ENCODE assay signal across 16 cellular contexts in the genomic region with DNA sequence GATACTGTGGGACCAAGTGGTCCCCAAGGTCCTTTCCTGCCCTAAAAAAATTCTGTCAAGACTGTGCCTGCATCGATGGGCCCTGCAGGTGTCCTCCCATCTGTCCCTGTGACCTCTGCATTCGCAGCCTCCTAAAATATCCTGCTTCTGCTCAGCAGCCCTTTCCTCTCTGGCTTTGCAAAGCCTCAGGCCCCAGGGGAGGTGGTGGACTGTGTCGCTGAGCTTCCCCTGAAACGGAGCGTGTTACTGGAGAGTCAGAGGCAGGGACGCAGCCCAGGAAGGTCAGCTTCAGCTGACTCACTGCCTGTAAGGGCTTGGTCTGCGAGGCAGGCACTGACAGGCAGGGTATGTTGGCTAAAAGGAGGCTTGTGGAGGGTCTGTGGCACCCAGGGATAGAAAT.
DNase-seq lines count a peak whose midpoint lies in the region; ATAC-seq, FAIRE-seq and TF ChIP-seq lines count a peak whose summit lies in the region.
"Had no signal": no experiment of that assay in that cellular context is flagged by ENCODE, and none has a peak within 500 bp of the region (broad histone marks: within the 10 kb centered on the region; RNA-seq: fewer than 3 reads in every experiment).

No MANE protein-coding gene starts in this region.

- no peak overlapping the region for H3K9ac ChIP-seq in GM12878 (ENCODE audit: control insufficient read depth, insufficient read depth, low read length)

- no peaks in the 10 kb centered on the region for H3K9me3 Mint-ChIP-seq in activated CD4-positive, alpha-beta memory T cell treated with anti-CD3 and anti-CD28 coated beads, Interleukin-2, amount 10 ng/mL, durations not matched to agents 7 days and 5 days
- H3K9me3 Mint-ChIP-seq: stimulated activated naive CD8-positive, alpha-beta T cell treated with anti-CD3 and anti-CD28 coated beads, Interleukin-15, amount 100 ng/mL, for 72 hours had no signal

- H2AFZ ChIP-seq in GM12878 (ENCODE audit: control insufficient read depth, low read depth, low read length), result no peak overlapping the region

- H3K9me3 ChIP-seq in HEK293 (ENCODE audit: control insufficient read depth, insufficient read depth, low read depth, low read length) (no peaks in the 10 kb centered on the region), GM12878 (replicated peaks; ENCODE audit: control insufficient read depth, insufficient read depth, low read length) (no peaks in the 10 kb centered on the region)

- no peak for FAIRE-seq in GM12878 (lab: Jason Lieb, UNC)
- FAIRE-seq: islet of Langerhans had no signal

- intact Hi-C loops in GM12878 (cut with micrococcal nuclease; ENCODE audit: unreplicated experiment) (no loop called here), left colon (cut with DNase I, micrococcal nuclease) (no loop called here)

- no peak for TF ChIP-seq RAD21 in GM12878 (IDR thresholded peaks at IDR 0.05; ENCODE audit: insufficient read depth, low read depth, low read length)

- no peaks in the 10 kb centered on the region for H3K36me3 Mint-ChIP-seq in activated CD4-positive, alpha-beta memory T cell treated with anti-CD3 and anti-CD28 coated beads, Interleukin-2, amount 10 ng/mL, durations not matched to agents 7 days and 5 days (ENCODE audit: low read depth)
- H3K36me3 Mint-ChIP-seq: CD14-positive monocyte had no signal

- no peak overlapping the region for H3K4me3 ChIP-seq in HEK293 (ENCODE audit: low read depth, low read length)
- no peak overlapping the region for H3K4me3 ChIP-seq in GM12878

- H3K36me3 ChIP-seq in HEK293 (ENCODE audit: control insufficient read depth in 2 of 2, insufficient read depth in 1 of 2, low read length in 2 of 2) (no peaks in the 10 kb centered on the region), GM12878 (ENCODE audit: control insufficient read depth in 2 of 2, insufficient read depth in 2 of 2, low read length in 1 of 2) (no peaks in the 10 kb centered on the region)

- no peak for TF ChIP-seq EP300 in GM12878 (IDR thresholded peaks at IDR 0.05; ENCODE audit: borderline replicate concordance in 1 of 2, control insufficient read depth in 1 of 2, low read depth in 2 of 2, low read length in 2 of 2)

- POLR2A ChIA-PET in HEK293 (lab: Yijun Ruan, JAX), result no interaction called here
- POLR2A ChIA-PET in GM12878 (lab: Charles Lee), result interaction anchor here (0.6 to 1.4 kb wide), 4 partner anchors 12 to 466 kb away, joined by 3 to 5 read pairs (median 4); no protein-coding TSS in a partner anchor
- POLR2A ChIA-PET in activated CD4-positive, alpha-beta memory T cell treated with anti-CD3 and anti-CD28 coated beads, Interleukin-2, amount 10 ng/mL, durations not matched to agents 7 days and 5 days (lab: Charles Lee), result no interaction called here

- H3K79me2 ChIP-seq in GM12878 (ENCODE audit: control insufficient read depth, insufficient read depth, low read length), result no peaks in the 10 kb centered on the region

- CTCF ChIA-PET in HEK293 (lab: Yijun Ruan, JAX) (interaction anchor here (0.8 to 1.5 kb wide), 4 partner anchors 10 to 309 kb away, joined by 3 read pairs; no protein-coding TSS in a partner anchor), GM12878 (lab: Yijun Ruan, JAX) (interaction anchor here (0.6 to 3.9 kb wide), 9 partner anchors 10 to 962 kb away, joined by 3 to 19 read pairs (median 3); no protein-coding TSS in a partner anchor)
- CTCF ChIA-PET in activated CD4-positive, alpha-beta memory T cell treated with anti-CD3 and anti-CD28 coated beads, Interleukin-2, amount 10 ng/mL, durations not matched to agents 7 days and 5 days (lab: Charles Lee), result no interaction called here

- H3K4me1 Mint-ChIP-seq in activated CD4-positive, alpha-beta memory T cell treated with anti-CD3 and anti-CD28 coated beads, Interleukin-2, amount 10 ng/mL, durations not matched to agents 7 days and 5 days, result peaks cover 2% of the 10 kb centered on the region

- no peak overlapping the region for H3K4me2 ChIP-seq in GM12878 (ENCODE audit: control insufficient read depth, insufficient read depth)

- no peak overlapping the region for H3K27ac ChIP-seq in HEK293 (ENCODE audit: extremely low read depth, low read depth, low read length)
- no peak overlapping the region for H3K27ac ChIP-seq in GM12878 (ENCODE audit: control insufficient read depth, insufficient read depth)

- BruUV-seq in GM12878 (replicated peaks; lab: Mats Ljungman, UMichigan), result no TSS peak

- H3K27ac Mint-ChIP-seq in activated CD4-positive, alpha-beta memory T cell treated with anti-CD3 and anti-CD28 coated beads, Interleukin-2, amount 10 ng/mL, durations not matched to agents 7 days and 5 days, result no peak overlapping the region
- H3K27ac Mint-ChIP-seq: CD14-positive monocyte had no signal

- H4K20me1 ChIP-seq in GM12878 (ENCODE audit: control insufficient read depth, insufficient read depth), result no peaks in the 10 kb centered on the region

- in situ Hi-C loops in GM12878 (cut with MboI), result no loop called here

- no peak overlapping the region for H3K4me3 Mint-ChIP-seq in activated CD4-positive, alpha-beta memory T cell treated with anti-CD3 and anti-CD28 coated beads, Interleukin-2, amount 10 ng/mL, durations not matched to agents 7 days and 5 days
- H3K4me3 Mint-ChIP-seq: CD14-positive monocyte; stimulated activated naive CD8-positive, alpha-beta T cell treated with anti-CD3 and anti-CD28 coated beads, Interleukin-15, amount 100 ng/mL, for 72 hours had no signal

- RAD21 ChIA-PET in GM12878 (lab: Charles Lee; ENCODE audit: unreplicated experiment), result interaction anchor here (1.2 to 2.2 kb wide), 4 partner anchors 10 to 108 kb away, joined by 4 to 14 read pairs (median 8); no protein-coding TSS in a partner anchor

- TF ChIP-seq CTCF in HEK293 (tag by site-specific recombination; IDR thresholded peaks at IDR 0.05) (no peak), GM12878 (IDR thresholded peaks at IDR 0.05 in 2 of 3, conservative IDR thresholded peaks at IDR 0.05 in 1 of 3; ENCODE audit: control insufficient read depth in 2 of 3, extremely low read depth in 1 of 3, insufficient read depth in 1 of 3, low read depth in 3 of 3, low read length in 3 of 3) (no peak), omental fat pad (IDR thresholded peaks at IDR 0.05) (no peak)

- 14% methylated on average over 7 of the region's 7 CpGs for WGBS in GM12878 (ENCODE audit: insufficient coverage, insufficient replicate concordance, low lambda C conversion rate, missing lambda C conversion rate)

- TF ChIP-seq POLR2A in GM12878 (IDR thresholded peaks at IDR 0.05; ENCODE audit: low read depth, low read length), result no peak

- H3K4me1 ChIP-seq in HEK293 (ENCODE audit: control insufficient read depth, insufficient read depth, low read length), result peaks cover 6% of the 10 kb centered on the region
- H3K4me1 ChIP-seq in GM12878 (ENCODE audit: control insufficient read depth, insufficient read depth, low read length), result no peaks in the 10 kb centered on the region; the same call in 1 of the 2 replicates

- SMC1A ChIA-PET in GM12878 (lab: Charles Lee; ENCODE audit: uncharacterized antibody, unreplicated experiment), result interaction anchor here (1.0 to 4.6 kb wide), 5 partner anchors 11 to 116 kb away, joined by 3 to 21 read pairs (median 5); no protein-coding TSS in a partner anchor

- H3K27me3 Mint-ChIP-seq in activated CD4-positive, alpha-beta memory T cell treated with anti-CD3 and anti-CD28 coated beads, Interleukin-2, amount 10 ng/mL, durations not matched to agents 7 days and 5 days, result peaks cover 38% of the 10 kb centered on the region

- peaks cover 0 to 1% of the 10 kb centered on the region in 2 experiments; a peak in 1 of 4 replicates for H3K27me3 ChIP-seq in GM12878 (replicated peaks in 1 of 2; ENCODE audit: control insufficient read depth in 2 of 2, insufficient read depth in 2 of 2, low read length in 1 of 2)

- DNase-seq in ELF-1 (ENCODE audit: low read depth, low spot score), result peak; percentile 48
- no peak for DNase-seq in GM12878 (ENCODE audit: low read depth, low spot score)
- peak; percentile 78 for DNase-seq in left kidney (ENCODE audit: low read depth, low spot score)
- no peak for DNase-seq in omental fat pad (ENCODE audit: low spot score)
- no peak for DNase-seq in activated CD4-positive, alpha-beta memory T cell treated with anti-CD3 and anti-CD28 coated beads, Interleukin-2, amount 10 ng/mL, durations not matched to agents 7 days and 5 days
- no peak for DNase-seq in left colon
- DNase-seq in SKM-1 treated with dmso at 0.1 percent for 144 hours (lab: John Stamatoyannopoulos, UW; ENCODE audit: unreplicated experiment), result no peak
- DNase-seq: activated CD4-positive, CD25-positive, alpha-beta regulatory T cell treated with anti-CD3 and anti-CD28 coated beads, Interleukin-2, amount 50 U/mL, for 72 hours; activated T-cell treated with anti-CD3 and anti-CD28 coated beads, Interleukin-2, amount 50 U/mL, for 1 hour; amniotic stem cell; right cardiac atrium; stimulated activated CD4-positive, alpha-beta T cell treated with anti-CD3 and anti-CD28 coated beads, Interleukin-4, amount 100 ng/mL, for 4 hours; stimulated activated naive CD8-positive, alpha-beta T cell treated with anti-CD3 and anti-CD28 coated beads, Interleukin-15, amount 100 ng/mL, for 72 hours had no signal

- ATAC-seq in GM12878 (peak; percentile 12; the same call in 2 of the 3 replicates), omental fat pad (ENCODE audit: low FRiP score) (no peak), left colon (no peak)
- ATAC-seq: right cardiac atrium; stimulated activated naive CD8-positive, alpha-beta T cell treated with anti-CD3 and anti-CD28 coated beads, Interleukin-15, amount 100 ng/mL, for 72 hours had no signal

TF ChIP-seq in HEK293, 187 proteins besides CTCF, POLR2A, EP300 and RAD21:
- TF ChIP-seq ZNF24 (tag by site-specific recombination; IDR thresholded peaks at IDR 0.05) (no peak), ZNF600 (tag by site-specific recombination; IDR thresholded peaks at IDR 0.05) (0 out of 2 replicates have a peak, but pooled peaks have one; percentile 15)

TF ChIP-seq in GM12878, 131 proteins besides CTCF, POLR2A, EP300 and RAD21:
- TF ChIP-seq PML (IDR thresholded peaks at IDR 0.05; ENCODE audit: low read length), result no peak
- no peak for TF ChIP-seq ZSCAN29 (IDR thresholded peaks at IDR 0.05)
- TF ChIP-seq MEF2B (IDR thresholded peaks at IDR 0.05; ENCODE audit: partially characterized antibody, poor library complexity, severe bottlenecking), result peak; percentile 56
- no peak for TF ChIP-seq CEBPB (IDR thresholded peaks at IDR 0.05; ENCODE audit: borderline replicate concordance in 1 of 2, low read depth in 2 of 2, low read length in 2 of 2)

Comparison
In these comparisons a context has a peak if more than half of its experiments do, and no peak if none do; other contexts are left out.
1. DNase-seq: peak in ELF-1 (single experiment) and left kidney (single experiment); none in GM12878 (single experiment), omental fat pad (single experiment), activated CD4-positive, alpha-beta memory T cell treated with anti-CD3 and anti-CD28 coated beads, Interleukin-2, amount 10 ng/mL, durations not matched to agents 7 days and 5 days (single experiment), left colon (0 of 2) and SKM-1 treated with dmso at 0.1 percent for 144 hours (single experiment).